18 cellular contexts compared by ENCODE assay signal in genomic region chr9:32956606-32957005, GRCh38.
"Had no signal": no experiment of that assay in that cellular context is flagged by ENCODE, and none has a peak within 500 bp of the region (broad histone marks: within the 10 kb centered on the region; RNA-seq: fewer than 3 reads in every experiment).

No MANE protein-coding gene starts in this region.

- H3K79me2 ChIP-seq: hepatocyte had no signal

- H3K4me1 ChIP-seq: esophagus muscularis mucosa, foreskin keratinocyte, left lung had no signal

- ATAC-seq: gastroesophageal sphincter, mucosa of descending colon had no signal

- H3K9me3 ChIP-seq: left lung, lower lobe of right lung, mucosa of descending colon had no signal

- H3K4me2 ChIP-seq: hepatocyte had no signal

- H3K4me3 ChIP-seq: coronary artery, dorsolateral prefrontal cortex, esophagus muscularis mucosa, gastroesophageal sphincter, hepatocyte, left lung, lower lobe of right lung, mucosa of descending colon had no signal

- H3K27ac ChIP-seq: coronary artery, dorsolateral prefrontal cortex, esophagus muscularis mucosa, foreskin keratinocyte, gastroesophageal sphincter, heart left ventricle, hepatocyte, left lung, lower lobe of right lung had no signal

- DNase-seq: dermis blood vessel endothelial cell; dorsolateral prefrontal cortex; effector CD4-positive, alpha-beta T cell; effector memory CD4-positive, alpha-beta T cell; foreskin keratinocyte; heart left ventricle; hypothalamus; immature natural killer cell; left cardiac atrium; left ventricle myocardium superior; lower lobe of right lung; mesenchymal stem cell; mucosa of descending colon had no signal

- H2AFZ ChIP-seq: hepatocyte had no signal

- H3K36me3 ChIP-seq: left lung, lower lobe of right lung had no signal

- H3K27me3 ChIP-seq: dorsolateral prefrontal cortex, foreskin keratinocyte, hepatocyte had no signal
